9 cellular contexts compared by ENCODE assay signal in the genomic region with DNA sequence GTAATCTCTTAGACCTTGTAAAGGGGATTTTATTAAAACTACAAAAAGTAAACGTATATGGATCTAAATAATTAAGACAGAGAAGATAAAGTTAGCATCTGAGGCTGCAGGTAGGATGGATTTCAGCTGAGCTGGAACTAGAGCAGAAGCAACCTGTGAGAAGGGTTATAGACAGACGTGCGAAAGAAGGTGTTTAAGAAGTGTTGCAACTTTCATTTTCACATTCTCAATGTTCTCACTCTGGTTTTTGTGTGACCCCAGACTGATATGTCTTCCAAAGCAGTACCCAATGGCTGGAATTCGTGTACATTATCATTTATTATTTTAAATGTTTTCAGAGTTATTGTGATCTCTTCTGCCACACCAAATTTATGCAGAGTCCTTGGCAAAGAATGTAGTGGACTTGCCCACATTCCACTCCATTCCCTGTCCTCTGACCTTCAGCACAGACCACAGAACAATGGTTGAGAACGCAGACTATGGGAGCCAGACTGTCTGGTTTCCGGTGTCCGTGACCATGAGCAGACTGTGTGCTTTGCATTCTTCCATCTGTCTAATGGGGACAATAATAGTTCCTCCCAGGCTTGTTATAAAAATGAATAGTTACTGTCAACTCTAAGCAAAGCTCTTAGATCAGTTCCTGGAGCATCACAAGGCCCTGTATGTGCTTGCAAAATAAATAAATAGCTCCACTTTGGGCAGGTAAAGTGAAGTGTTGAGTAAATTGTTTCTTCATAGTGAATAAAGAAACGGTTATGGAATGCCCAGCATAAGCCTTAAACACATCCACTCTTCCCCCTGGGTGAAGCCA.
DNase-seq lines count a peak whose midpoint lies in the region; ATAC-seq and TF ChIP-seq lines count a peak whose summit lies in the region.
"Had no signal": no experiment of that assay in that cellular context is flagged by ENCODE, and none has a peak within 500 bp of the region (broad histone marks: within the 10 kb centered on the region; RNA-seq: fewer than 3 reads in every experiment).

No MANE protein-coding gene starts in this region.

- TF ChIP-seq POLR2A in GM19099 (IDR thresholded peaks at IDR 0.05; ENCODE audit: extremely low read depth, insufficient read length, low read depth) (peak; percentile 3), erythroblast (IDR thresholded peaks at IDR 0.05; ENCODE audit: low read length) (no peak)

- DNase-seq in CD14-positive monocyte (ENCODE audit: low spot score) = no peak
- peak; percentile 8 for DNase-seq in UCSD-AML1 (lab: John Stamatoyannopoulos, UW; ENCODE audit: unreplicated experiment)
- DNase-seq in DMS79 (lab: John Stamatoyannopoulos, UW) = no peak
- no peak for DNase-seq in SKM-1 (lab: John Stamatoyannopoulos, UW; ENCODE audit: unreplicated experiment)
- DNase-seq in NCI-H446 (lab: John Stamatoyannopoulos, UW) = no peak
- DNase-seq in erythroblast (lab: John Stamatoyannopoulos, UW) = no peak

- peak overlapping the region in 1 of 2 donors; percentile 43 for H3K4me3 Mint-ChIP-seq in CD14-positive monocyte
- H3K4me3 Mint-ChIP-seq: nephron had no signal

- H3K27me3 Mint-ChIP-seq in CD14-positive monocyte (ENCODE audit: low read depth in 3 of 3) = no peaks in the 10 kb centered on the region

- no peak for TF ChIP-seq CTCF in CD14-positive monocyte (IDR thresholded peaks at IDR 0.05)

- H3K9me3 Mint-ChIP-seq in CD14-positive monocyte = peaks cover 0 to 6% (median 0%) of the 10 kb centered on the region in 7 donors
- H3K9me3 Mint-ChIP-seq: nephron had no signal

- intact Hi-C loops in CD14-positive monocyte (cut with micrococcal nuclease) = loop anchor here in 1 of 2 donors (5.0 kb wide), 3 partner anchors 46 to 164 kb away; no protein-coding TSS in a partner anchor

- peaks cover 3 to 6% of the 10 kb centered on the region in 2 donors for H3K36me3 Mint-ChIP-seq in CD14-positive monocyte

- H3K27ac Mint-ChIP-seq in CD14-positive monocyte = peak overlapping the region; percentile 86 to 95 (median 92)
- H3K27ac Mint-ChIP-seq: nephron had no signal

- peaks cover 77% of the 10 kb centered on the region for H3K4me1 Mint-ChIP-seq in CD14-positive monocyte
- H3K4me1 Mint-ChIP-seq: nephron had no signal

- ATAC-seq in HG03095 (IDR thresholded peaks at IDR 0.05; ENCODE audit: unreplicated experiment) = peak; percentile 59
